ENCODE assay signal across 8 cellular contexts in genomic region chr19:6738726-6739389, GRCh38. TPM values are rescaled to one million over a fixed set of nuclear protein-coding genes. Genes with fewer than 3 reads are reported as not detected.
A peak's percentile ranks its signal among the peaks of the same experiment; 100 is the strongest.
DNase-seq lines count a peak whose midpoint lies in the region; ATAC-seq and TF ChIP-seq lines count a peak whose summit lies in the region.

No MANE protein-coding gene starts in this region.

- peak overlapping the region; percentile 37 for H3K4me2 ChIP-seq in mesendoderm (ENCODE audit: low read length)

- H4K5ac ChIP-seq in mesendoderm (ENCODE audit: low read length) = no peak overlapping the region

- H3K27me3 ChIP-seq in mesendoderm (ENCODE audit: insufficient read depth, low read length, poor library complexity) (no peaks in the 10 kb centered on the region), tibial artery (no peaks in the 10 kb centered on the region)

- no peak overlapping the region for H2BK15ac ChIP-seq in mesendoderm (replicated peaks; ENCODE audit: low read depth)

- DNase-seq in RWPE1 (ENCODE audit: low spot score) (no peak), chondrocyte (ENCODE audit: low spot score) (no peak), mesendoderm (peak; percentile 98), tibial artery (peak; percentile 57 to 84), cerebellum (ENCODE audit: low spot score) (no peak), mucosa of gallbladder (ENCODE audit: low spot score) (no peak)

- peak overlapping the region; percentile 91 for H3K9ac ChIP-seq in ES-I3 (ENCODE audit: low read depth, low read length)
- peak overlapping the region; percentile 92 for H3K9ac ChIP-seq in mesendoderm (ENCODE audit: low read length)

- H3K4ac ChIP-seq in mesendoderm (ENCODE audit: low read depth, low read length) = peak overlapping the region; percentile 95

- H3K36me3 Mint-ChIP-seq in chondrocyte (ENCODE audit: low read depth) = peaks cover 10% of the 10 kb centered on the region

- POLR2A ChIA-PET in RWPE1 (lab: Yijun Ruan, JAX; ENCODE audit: low non-redundant PET) = interaction anchor here (0.7 kb wide), 1 partner anchor 23 kb away, joined by 10 read pairs; no protein-coding TSS in a partner anchor

- H3K79me1 ChIP-seq in mesendoderm (ENCODE audit: low read length) = peaks cover 10% of the 10 kb centered on the region

- peak overlapping the region; percentile 98 for H4K8ac ChIP-seq in mesendoderm (ENCODE audit: low read depth, low read length)

- intact Hi-C loops in tibial artery (cut with DNase I; ENCODE audit: low total_unique reads) = loop anchor here (10.0 kb wide), 2 partner anchors 126 to 364 kb away; partner anchors contain the start of genes ALKBH7 and PSPN

- no peak overlapping the region for H2AK5ac ChIP-seq in mesendoderm (ENCODE audit: low read length)

- WGBS in mesendoderm (ENCODE audit: extremely low coverage, insufficient coverage, low lambda C conversion rate) = no CpG with 5 or more reads among the region's 26 CpGs

- no peak for ATAC-seq in HG02798 (IDR thresholded peaks at IDR 0.05; ENCODE audit: poor library complexity, unreplicated experiment)

- peak overlapping the region; percentile 97 for H3K27ac Mint-ChIP-seq in chondrocyte (ENCODE audit: unreplicated experiment)

- H3K4me3 ChIP-seq in mesendoderm (ENCODE audit: low read length) (peak overlapping the region; percentile 24), tibial artery (peak overlapping the region; percentile 80 to 96)

- H3K9me3 ChIP-seq in ES-I3 (ENCODE audit: control insufficient read depth, insufficient read depth, low read length) (no peaks in the 10 kb centered on the region), tibial artery (no peaks in the 10 kb centered on the region)

- CTCF ChIA-PET in RWPE1 (lab: Yijun Ruan, JAX) = interaction anchor here (0.5 to 1.9 kb wide), 5 partner anchors 28 to 220 kb away, joined by 3 to 19 read pairs (median 5); partner anchors contain the start of gene SH2D3A

- peaks cover 64% of the 10 kb centered on the region for H3K4me1 Mint-ChIP-seq in chondrocyte (ENCODE audit: low read depth)

- peak overlapping the region; percentile 93 for H3K56ac ChIP-seq in mesendoderm (ENCODE audit: low read length)

- H2BK5ac ChIP-seq in mesendoderm (ENCODE audit: low read length) = peak overlapping the region; percentile 99

- H3K27me3 Mint-ChIP-seq in chondrocyte (ENCODE audit: low read depth) = no peaks in the 10 kb centered on the region

- peaks cover 34% of the 10 kb centered on the region for H3K4me1 ChIP-seq in ES-I3 (ENCODE audit: insufficient read depth, low read length)
- peaks cover 8% of the 10 kb centered on the region for H3K4me1 ChIP-seq in mesendoderm (ENCODE audit: control insufficient read depth, low read depth, low read length)
- H3K4me1 ChIP-seq in tibial artery = peaks cover 0 to 59% (median 48%) of the 10 kb centered on the region in 4 donors

- TF ChIP-seq CTCF in RWPE1 (conservative IDR thresholded peaks at IDR 0.05; ENCODE audit: low read depth) (no peak), chondrocyte (IDR thresholded peaks at IDR 0.05) (peak; percentile 62), tibial artery (IDR thresholded peaks at IDR 0.05) (no peak)

- H3K23ac ChIP-seq in mesendoderm (ENCODE audit: low read length) = no peak overlapping the region

- H2BK120ac ChIP-seq in mesendoderm (ENCODE audit: low read depth, low read length) = peak overlapping the region; percentile 1

- H3K36me3 ChIP-seq in ES-I3 (ENCODE audit: insufficient read depth, low read length) (no peaks in the 10 kb centered on the region; the same call in 1 of the 2 replicates), mesendoderm (ENCODE audit: control insufficient read depth, insufficient read depth, low read length) (peaks cover 3% of the 10 kb centered on the region), tibial artery (peaks cover 8 to 27% (median 12%) of the 10 kb centered on the region in 3 donors)

- peak overlapping the region; percentile 99 for H3K18ac ChIP-seq in mesendoderm (ENCODE audit: low read length)

- H3K4me3 Mint-ChIP-seq in chondrocyte (ENCODE audit: unreplicated experiment) = peak overlapping the region; percentile 72

- H3K79me2 ChIP-seq in mesendoderm (ENCODE audit: control insufficient read depth, insufficient read depth, low read length) = peaks cover 36% of the 10 kb centered on the region

- H3K9me3 Mint-ChIP-seq in chondrocyte (ENCODE audit: low read depth) = no peaks in the 10 kb centered on the region

- H3K27ac ChIP-seq in RWPE1 (peak overlapping the region; percentile 98), mesendoderm (ENCODE audit: low read depth, low read length) (peak overlapping the region; percentile 95), tibial artery (peak overlapping the region; percentile 93)

RNA-seq across cellular contexts. Expression of gene TRIP10, which starts 0.6 kb away (rescaled TPM):
- total RNA-seq in chondrocyte (81.6 to 107 TPM (median 103 TPM) in 3 replicates), cerebellum (3.6 TPM), mucosa of gallbladder (68.9 TPM)
- polyA plus RNA-seq in mesendoderm (2013, experiment 1 of 2) = 135 TPM
- 134 TPM for polyA plus RNA-seq in mesendoderm (2013, experiment 2 of 2)

RNA-seq across cellular contexts. Expression of gene GPR108, which starts 1.5 kb away (rescaled TPM):
- total RNA-seq in chondrocyte = 38.4 to 42.4 TPM (median 39.8 TPM) in 3 replicates
- polyA plus RNA-seq in mesendoderm (2013, experiment 1 of 2) = 41.2 TPM
- polyA plus RNA-seq in mesendoderm (2013, experiment 2 of 2) = 40.0 TPM
- total RNA-seq in cerebellum = 13.0 TPM
- total RNA-seq in mucosa of gallbladder = 137 TPM

RNA-seq across cellular contexts. Expression of gene C3, which starts 18.4 kb away (rescaled TPM):
- total RNA-seq in chondrocyte (0.77 TPM in 1 of 3 replicates, not detected in the others), cerebellum (20.8 TPM), mucosa of gallbladder (486 TPM)
- polyA plus RNA-seq in mesendoderm (2013, experiment 1 of 2) = 5.4 TPM
- 4.8 TPM for polyA plus RNA-seq in mesendoderm (2013, experiment 2 of 2)

RNA-seq across cellular contexts. Expression of gene SH2D3A, which starts 28.4 kb away (rescaled TPM):
- 0.41 to 0.52 TPM in 2 of 3 replicates, not detected in the other for total RNA-seq in chondrocyte
- polyA plus RNA-seq in mesendoderm (2013, experiment 1 of 2) = 39.0 TPM
- 41.0 TPM for polyA plus RNA-seq in mesendoderm (2013, experiment 2 of 2)
- 4.9 TPM for total RNA-seq in cerebellum
- 28.2 TPM for total RNA-seq in mucosa of gallbladder

RNA-seq across cellular contexts. Expression of gene VAV1, which starts 33.6 kb away (rescaled TPM):
- total RNA-seq in chondrocyte (not detected in 3 replicates), cerebellum (1.8 TPM), mucosa of gallbladder (12.7 TPM)
- 1.0 TPM for polyA plus RNA-seq in mesendoderm (2013, experiment 1 of 2)
- polyA plus RNA-seq in mesendoderm (2013, experiment 2 of 2) = 0.92 TPM

Comparison
In these comparisons a context has a peak if more than half of its experiments do, and no peak if none do; other contexts are left out.
1. DNase-seq: peak in mesendoderm (single experiment) and tibial artery (2 of 2); none in RWPE1 (single experiment), chondrocyte (single experiment), cerebellum (single experiment) and mucosa of gallbladder (single experiment).
2. RNA of gene TRIP10, which starts 0.6 kb away (total RNA-seq): 81.6 to 107 TPM in chondrocyte and 68.9 TPM in mucosa of gallbladder (single experiment); 3.6 TPM in cerebellum (single experiment); every median in the first group is over 10 times any median in the second.
3. RNA of gene C3, which starts 18.4 kb away (total RNA-seq): 486 TPM in mucosa of gallbladder (single experiment); 20.8 TPM in cerebellum (single experiment) and 0.77 TPM in chondrocyte; every median in the first group is over 10 times any median in the second.
4. Peak in every context shown above with its lines, with median percentiles within 50 percentile points of each other: H3K27ac ChIP-seq.